In the genomic region with DNA sequence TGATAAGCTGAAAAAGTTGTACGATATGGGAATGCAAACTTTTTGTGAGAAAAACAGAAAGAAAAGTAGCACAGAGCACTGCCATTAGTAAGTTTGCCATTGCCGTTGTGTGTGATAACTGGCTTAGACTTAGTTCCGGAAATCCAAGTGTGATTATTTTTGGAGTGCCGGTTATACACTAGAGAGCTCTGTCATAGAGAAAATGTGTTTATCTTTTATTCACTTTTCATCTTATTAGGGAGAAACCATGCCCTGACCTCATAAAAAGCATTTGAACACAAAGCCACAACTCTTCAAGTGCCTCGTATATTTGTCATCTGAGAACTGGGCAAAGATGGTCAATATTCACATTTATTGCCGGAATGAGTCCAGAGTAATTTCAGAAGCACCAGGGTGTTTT, we compare ENCODE assay signal across 22 cellular contexts.
"Had no signal": no experiment of that assay in that cellular context is flagged by ENCODE, and none has a peak within 500 bp of the region (broad histone marks: within the 10 kb centered on the region; RNA-seq: fewer than 3 reads in every experiment).

No MANE protein-coding gene starts in this region.

- H3K9me3 ChIP-seq: adrenal gland, colonic mucosa, prostate gland, SK-N-SH, tibial nerve, uterus had no signal

- H3K4me3 ChIP-seq: adrenal gland, colonic mucosa, prostate gland, tibial nerve, uterus had no signal

- H3K9me2 ChIP-seq: SK-N-SH had no signal

- H3K4me1 ChIP-seq: colonic mucosa had no signal

- DNase-seq: activated CD4-positive, alpha-beta memory T cell treated with anti-CD3 and anti-CD28 coated beads for 36 hours; activated CD4-positive, alpha-beta T cell treated with anti-CD3 and anti-CD28 coated beads for 36 hours; activated CD8-positive, alpha-beta memory T cell treated with anti-CD3 and anti-CD28 coated beads, Interleukin-2, amount 10 ng/mL, durations not matched to agents 7 days and 5 days; activated effector memory CD4-positive, alpha-beta T cell treated with Interleukin-2 at 50 U/mL for 16 hours; activated T-cell treated with anti-CD3 and anti-CD28 coated beads, Interleukin-2, amount 50 U/mL, for 1 hour; adrenal gland; central memory CD4-positive, alpha-beta T cell; colonic mucosa; effector CD8-positive, alpha-beta T cell; foreskin melanocyte; occipital lobe; SK-N-SH; stimulated activated CD4-positive, alpha-beta T cell treated with anti-CD3 and anti-CD28 coated beads, Interleukin-2, amount 100 ng/mL, for 48 hours; T-helper 1 cell; T1000; uterus; WERI-Rb-1 had no signal

- H3K27me3 ChIP-seq: adrenal gland, colonic mucosa, tibial nerve, uterus had no signal

- H3K36me3 ChIP-seq: adrenal gland, colonic mucosa, prostate gland, tibial nerve, uterus, WERI-Rb-1 had no signal

- H3K9ac ChIP-seq: SK-N-SH had no signal

- ATAC-seq: activated CD4-positive, alpha-beta T cell treated with anti-CD3 and anti-CD28 coated beads for 36 hours; activated CD8-positive, alpha-beta memory T cell treated with anti-CD3 and anti-CD28 coated beads, Interleukin-2, amount 10 ng/mL, durations not matched to agents 7 days and 5 days; natural killer cell treated with Interleukin-12 subunit alpha and Interleukin-12 subunit beta and Interleukin-15 and Interleukin-18, amount 100 ng/mL, for 72 hours; sciatic nerve; stimulated activated memory B cell treated with anti-CD40 and anti-IgM and Interleukin-4, amounts not matched to agents 10 μg/mL and 1 μg/mL and 100 μg/mL, for 72 hours had no signal

- H3K4me2 ChIP-seq: SK-N-SH had no signal

- H3K27ac ChIP-seq: adrenal gland, colonic mucosa, prostate gland, uterus, WERI-Rb-1 had no signal
